In the genomic region with DNA sequence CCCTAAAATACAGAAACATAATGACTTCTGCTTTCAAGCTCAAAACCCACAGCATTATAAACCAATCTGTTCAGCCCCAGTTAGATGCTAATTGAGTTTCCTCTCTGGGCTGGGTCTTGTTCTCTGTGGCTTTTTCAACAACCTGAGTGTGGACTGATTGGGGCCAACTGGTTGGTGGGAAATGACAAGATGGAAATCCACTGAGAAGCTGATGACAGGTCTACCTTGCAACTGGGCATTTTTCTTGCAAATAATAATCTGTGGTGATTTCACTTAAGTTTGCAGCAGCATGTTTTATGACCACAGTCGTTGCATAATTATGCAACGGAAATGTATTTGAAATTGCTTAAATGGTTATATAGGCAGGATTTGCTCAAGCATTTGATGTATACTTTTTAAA, we compare ENCODE assay signal across 21 cellular contexts.
"Had no signal": no experiment of that assay in that cellular context is flagged by ENCODE, and none has a peak within 500 bp of the region (broad histone marks: within the 10 kb centered on the region; RNA-seq: fewer than 3 reads in every experiment).

No MANE protein-coding gene starts in this region.

- H3K4me3 ChIP-seq: esophagus muscularis mucosa, left ventricle myocardium inferior, lung, stomach, thyroid gland, upper lobe of right lung had no signal

- DNase-seq: activated B cell treated with CpG ODN at 0.5 μM for 24 hours; activated CD4-positive, alpha-beta T cell treated with anti-CD3 and anti-CD28 coated beads, Interleukin-2, amount 50 U/mL, for 1 hour; activated CD8-positive, alpha-beta T cell treated with anti-CD3 and anti-CD28 coated beads for 36 hours; activated naive CD8-positive, alpha-beta T cell treated with anti-CD3 and anti-CD28 coated beads, Interleukin-2, amount 50 U/mL, for 24 hours; activated T-cell treated with anti-CD3 and anti-CD28 coated beads, Interleukin-2, amount 50 U/mL, for 48 hours; dermis blood vessel endothelial cell; effector CD4-positive, alpha-beta T cell; glutamatergic neuron; islet precursor cell; left ventricle myocardium inferior; mesendoderm; right cardiac atrium; stimulated activated CD4-positive, alpha-beta T cell treated with anti-CD3 and anti-CD28 coated beads, Interleukin-15, amount 100 ng/mL, for 24 hours; stimulated activated CD4-positive, alpha-beta T cell treated with anti-CD3 and anti-CD28 coated beads, Interleukin-2, amount 100 ng/mL, for 24 hours; stimulated activated naive B cell treated with anti-CD40 and anti-IgM and Interleukin-4, amounts not matched to agents 10 μg/mL and 1 μg/mL and 100 μg/mL, for 72 hours; stomach; T1000; thyroid gland; upper lobe of right lung had no signal

- ATAC-seq: activated CD8-positive, alpha-beta T cell treated with anti-CD3 and anti-CD28 coated beads for 36 hours; activated naive CD8-positive, alpha-beta T cell treated with anti-CD3 and anti-CD28 coated beads, Interleukin-2, amount 50 U/mL, for 24 hours; right cardiac atrium; stimulated activated naive B cell treated with anti-CD40 and anti-IgM and Interleukin-4, amounts not matched to agents 10 μg/mL and 1 μg/mL and 100 μg/mL, for 72 hours; upper lobe of right lung had no signal
